Comparison of ENCODE assay signal across 9 cellular contexts in the genomic region with DNA sequence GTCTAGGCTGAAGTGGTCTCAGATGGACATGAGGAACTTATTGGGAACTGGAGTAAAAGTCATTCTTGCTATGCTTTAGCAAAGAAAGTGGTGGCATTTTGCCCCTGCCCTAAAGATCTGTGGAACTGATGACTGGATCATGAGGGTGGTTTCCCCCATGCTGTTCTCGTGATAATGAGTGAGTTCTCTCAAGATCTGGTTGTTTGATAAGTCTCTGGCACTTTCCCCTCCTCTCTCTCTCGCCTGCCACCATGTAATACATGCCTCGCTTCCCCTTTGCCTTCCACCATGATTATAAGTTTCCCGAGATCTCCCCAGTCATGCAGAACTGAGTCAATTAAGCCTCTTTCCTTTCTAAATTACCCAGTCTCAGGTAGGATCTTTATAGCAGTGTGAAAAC. TPM values are rescaled to one million over a fixed set of nuclear protein-coding genes. Genes with fewer than 3 reads are reported as not detected.
"Had no signal": no experiment of that assay in that cellular context is flagged by ENCODE, and none has a peak within 500 bp of the region (broad histone marks: within the 10 kb centered on the region; RNA-seq: fewer than 3 reads in every experiment).

No MANE protein-coding gene starts in this region.

- H3K9me3 Mint-ChIP-seq: HFFc6 had no signal

- DNase-seq: GM23248, GOT3, H7, HFFc6 had no signal

- H2AFZ ChIP-seq: GM23248 had no signal

- H3K27ac ChIP-seq: GM23248, HL-60 had no signal

- FAIRE-seq: HepG2 had no signal

- H3K27ac Mint-ChIP-seq: HFFc6, IgD-negative memory B cell had no signal

- H3K4me3 ChIP-seq: GM23248, HAP-1 had no signal

- H3K9me3 ChIP-seq: HAP-1 had no signal

- H3K9ac ChIP-seq: GM23248 had no signal

- H3K36me3 ChIP-seq: HAP-1 had no signal

- H3K4me1 Mint-ChIP-seq: IgD-negative memory B cell had no signal

- ATAC-seq: HCT116, HepG2 had no signal

- H3K4me3 Mint-ChIP-seq: HFFc6, IgD-negative memory B cell had no signal

- H3K4me1 ChIP-seq: HAP-1 had no signal

RNA-seq across cellular contexts. Expression of gene MLF1, which starts 11.5 kb away (rescaled TPM):
- polyA plus RNA-seq: IgD-negative memory B cell had no signal
